Comparison of ENCODE assay signal across 20 cellular contexts in genomic region chr7:150413640-150414081, GRCh38. TPM values are rescaled to one million over a fixed set of nuclear protein-coding genes. Genes with fewer than 3 reads are reported as not detected.
DNase-seq lines count a peak whose midpoint lies in the region; ATAC-seq, FAIRE-seq and TF ChIP-seq lines count a peak whose summit lies in the region.
"Had no signal": no experiment of that assay in that cellular context is flagged by ENCODE, and none has a peak within 500 bp of the region (broad histone marks: within the 10 kb centered on the region; RNA-seq: fewer than 3 reads in every experiment).

No MANE protein-coding gene starts in this region.

- H3K18ac ChIP-seq in H1 (ENCODE audit: extremely low read depth, low read length) (0 out of 2 replicates have a peak overlapping the region, but pooled peaks have one; percentile 9), trophoblast cell (ENCODE audit: low read length) (no peak overlapping the region)

- H3K9me3 ChIP-seq in H1 (ENCODE audit: insufficient read depth in 2 of 2, low read depth in 1 of 2, low read length in 1 of 2): no peaks in the 10 kb centered on the region
- no peaks in the 10 kb centered on the region for H3K9me3 ChIP-seq in trophoblast cell (ENCODE audit: insufficient read depth, low read depth, low read length)
- H3K9me3 ChIP-seq in transverse colon: no peaks in the 10 kb centered on the region
- H3K9me3 ChIP-seq: body of pancreas, suprapubic skin, vagina had no signal

- POLR2A ChIA-PET in H1 (lab: Charles Lee; ENCODE audit: partially characterized antibody): interaction anchor here (1.7 to 14.9 kb wide), 4 partner anchors 16 to 44 kb away, joined by 5 to 164 read pairs (median 15); partner anchors contain the start of gene REPIN1

- peaks cover 0 to 1% of the 10 kb centered on the region in 2 experiments; a peak in 1 of 4 replicates for H3K79me2 ChIP-seq in H1 (ENCODE audit: control insufficient read depth in 1 of 2, insufficient read depth in 2 of 2, low read length in 2 of 2)
- H3K79me2 ChIP-seq in trophoblast cell (ENCODE audit: control insufficient read depth, insufficient read depth, low read length, poor library complexity): no peaks in the 10 kb centered on the region

- intact Hi-C loops in transverse colon (cut with DNase I; ENCODE audit: low total_unique reads): no loop called here

- H2BK20ac ChIP-seq in H1 (ENCODE audit: low read length): no peak overlapping the region

- in situ Hi-C loops in transverse colon (cut with MboI; ENCODE audit: low pct_ligation_motif_present in 1 of 4, low pct_unique_long_range_greater_than_20kb in 1 of 4, low sequenced_read_pairs in 3 of 4): loop anchor here in 3 of 4 donors (25.0 kb wide), 1 partner anchor 101 kb away; the partner anchor contains the start of genes ACTR3C (in 3 of the 3) and LRRC61 (in 3 of the 3)

- DNase-seq in ELR (ENCODE audit: low read depth) (peak; percentile 22), RCC 7860 (ENCODE audit: low spot score) (peak; percentile 18), H1 (ENCODE audit: low read depth in 1 of 2, low spot score in 2 of 2) (no peak), trophoblast cell (no peak), HT-29 (ENCODE audit: low spot score) (no peak), transverse colon (no peak)
- DNase-seq: activated naive CD8-positive, alpha-beta T cell treated with anti-CD3 and anti-CD28 coated beads for 36 hours; CD4-positive, CD25-positive, alpha-beta regulatory T cell; Kasumi-1; left cardiac atrium; NCI-H1092; NCI-H187 treated with DMSO at 0.1 percent for 48 hours; WERI-Rb-1 had no signal

- peaks cover 4 to 30% (median 9%) of the 10 kb centered on the region in 4 experiments; a peak in 7 of 8 replicates for H3K36me3 ChIP-seq in H1 (ENCODE audit: control insufficient read depth in 2 of 4, insufficient read depth in 4 of 4, low read length in 3 of 4)
- H3K36me3 ChIP-seq in trophoblast cell (ENCODE audit: control insufficient read depth in 1 of 2, insufficient read depth in 2 of 2, low read length in 2 of 2): peaks cover 29 to 35% of the 10 kb centered on the region in 2 experiments
- no peaks in the 10 kb centered on the region for H3K36me3 ChIP-seq in transverse colon
- H3K36me3 ChIP-seq: vagina had no signal

- no peaks in the 10 kb centered on the region for H3K23me2 ChIP-seq in H1 (ENCODE audit: low read depth, low read length)

- TF ChIP-seq CTCF in H1 (IDR thresholded peaks at IDR 0.05; ENCODE audit: control extremely low read depth in 1 of 3, insufficient read depth in 1 of 3, low read depth in 1 of 3, low read length in 3 of 3): no peak
- no peak for TF ChIP-seq CTCF in transverse colon (IDR thresholded peaks at IDR 0.05)

- TF ChIP-seq POLR2A in H1 (IDR thresholded peaks at IDR 0.05; ENCODE audit: control extremely low read depth in 1 of 2, low read depth in 2 of 2, low read length in 2 of 2) (no peak), transverse colon (IDR thresholded peaks at IDR 0.05) (no peak)

- H3K14ac ChIP-seq in H1 (ENCODE audit: insufficient read length) (no peak overlapping the region), trophoblast cell (ENCODE audit: low read length) (peak overlapping the region; percentile 3)

- H3K4me3 ChIP-seq in H1 (ENCODE audit: extremely low read depth in 1 of 4, insufficient read depth in 2 of 4, low read depth in 3 of 4, low read length in 4 of 4) (no peak overlapping the region), trophoblast cell (ENCODE audit: low read depth, low read length) (no peak overlapping the region), transverse colon (no peak overlapping the region)
- H3K4me3 ChIP-seq: body of pancreas, suprapubic skin, vagina had no signal

- H4K5ac ChIP-seq in H1 (ENCODE audit: insufficient read length, low read depth, low read length): no peak overlapping the region

- no peaks in the 10 kb centered on the region for H3K79me1 ChIP-seq in H1 (ENCODE audit: low read depth, low read length)
- H3K79me1 ChIP-seq in trophoblast cell (ENCODE audit: low read length): peaks cover 2% of the 10 kb centered on the region

- H2BK120ac ChIP-seq in H1 (replicated peaks; ENCODE audit: low read depth, low read length) (no peak overlapping the region), trophoblast cell (ENCODE audit: insufficient read depth, low read length, poor library complexity) (no peak overlapping the region)

- H4K8ac ChIP-seq in H1 (ENCODE audit: extremely low read depth, insufficient read depth, low read length): no peak overlapping the region
- H4K8ac ChIP-seq in trophoblast cell (ENCODE audit: low read depth, low read length): no peak overlapping the region

- TF ChIP-seq EP300 in H1 (IDR thresholded peaks at IDR 0.05; ENCODE audit: borderline replicate concordance in 1 of 2, low read depth in 2 of 2, low read length in 2 of 2) (no peak), transverse colon (IDR thresholded peaks at IDR 0.05; ENCODE audit: low read depth) (no peak)

- CTCF ChIA-PET in H1 (lab: Charles Lee; ENCODE audit: partially characterized antibody): interaction anchor here (1.3 to 2.2 kb wide), 3 partner anchors 15 to 67 kb away, joined by 3 to 5 read pairs (median 3); no protein-coding TSS in a partner anchor

- H3K27ac ChIP-seq in H1 (ENCODE audit: low read depth, low read length) (no peak overlapping the region), trophoblast cell (ENCODE audit: low read depth, low read length) (no peak overlapping the region), transverse colon (no peak overlapping the region)
- H3K27ac ChIP-seq: body of pancreas, suprapubic skin, vagina, WERI-Rb-1 had no signal

- no peak overlapping the region for H3K4me2 ChIP-seq in H1 (ENCODE audit: insufficient read depth in 1 of 2, low read depth in 2 of 2, low read length in 2 of 2)
- H3K4me2 ChIP-seq in trophoblast cell (ENCODE audit: low read length): no peak overlapping the region

- 92% methylated on average over 10 of the region's 11 CpGs; no CpG with 5 or more reads in 1 of the 2 experiments for WGBS in H1 (ENCODE audit: extremely low coverage in 1 of 2, insufficient coverage in 1 of 2, insufficient read length in 1 of 2, insufficient replicate concordance in 2 of 2, low coverage in 1 of 2, low lambda C conversion rate in 2 of 2, missing lambda C conversion rate in 1 of 2), 2 experiments
- WGBS in trophoblast cell (ENCODE audit: extremely low coverage, insufficient coverage, insufficient read length): no CpG with 5 or more reads among the region's 11 CpGs
- 40 to 88% methylated on average over 1 to 9 of the region's 11 CpGs for WGBS in transverse colon (ENCODE audit: low coverage in 1 of 2), 2 donors

- H2BK12ac ChIP-seq in H1 (ENCODE audit: low read depth, low read length) (no peak overlapping the region), trophoblast cell (ENCODE audit: low read length) (no peak overlapping the region)

- no peak for FAIRE-seq in RCC 7860 (lab: Jason Lieb, UNC)
- FAIRE-seq in H1 (lab: Jason Lieb, UNC): no peak
- FAIRE-seq: HTR-8/SVneo had no signal

- H3K4me1 ChIP-seq in H1 (replicated peaks in 1 of 4; ENCODE audit: control insufficient read depth in 3 of 4, insufficient read depth in 4 of 4, low read length in 3 of 4) (no peaks in the 10 kb centered on the region; a peak in 1 of 7 replicates), trophoblast cell (ENCODE audit: control insufficient read depth in 1 of 2, insufficient read depth in 2 of 2, low read length in 2 of 2) (peaks cover 16 to 18% of the 10 kb centered on the region in 2 experiments), transverse colon (no peaks in the 10 kb centered on the region)
- H3K4me1 ChIP-seq: body of pancreas, vagina had no signal

- H3K56ac ChIP-seq in H1 (replicated peaks; ENCODE audit: insufficient read length, low read depth, low read length): no peak overlapping the region

- H2AFZ ChIP-seq in H1 (ENCODE audit: low read length): no peak overlapping the region
- H2AFZ ChIP-seq in trophoblast cell (ENCODE audit: insufficient read depth, low read length, poor library complexity): no peak overlapping the region

- H3K4ac ChIP-seq in H1 (replicated peaks; ENCODE audit: insufficient read length, low read depth, low read length): no peak overlapping the region
- H3K4ac ChIP-seq in trophoblast cell (ENCODE audit: low read depth, low read length): no peak overlapping the region

- H2BK5ac ChIP-seq in H1 (ENCODE audit: low read depth, low read length) (no peak overlapping the region), trophoblast cell (ENCODE audit: low read depth, low read length, poor library complexity) (no peak overlapping the region)

- ATAC-seq in HG02623 (IDR thresholded peaks at IDR 0.05; ENCODE audit: unreplicated experiment): no peak
- ATAC-seq: body of pancreas, left cardiac atrium had no signal

- no peak overlapping the region for H3K9ac ChIP-seq in H1 (replicated peaks in 1 of 4; ENCODE audit: extremely low read depth in 1 of 4, low read depth in 3 of 4, low read length in 3 of 4)
- H3K9ac ChIP-seq in trophoblast cell (ENCODE audit: low read length): no peak overlapping the region

- H4K91ac ChIP-seq in H1 (replicated peaks; ENCODE audit: insufficient read length, low read length) (no peak overlapping the region), trophoblast cell (ENCODE audit: low read depth, low read length) (peak overlapping the region; percentile 2)

- H3K23ac ChIP-seq in H1 (ENCODE audit: insufficient read length) (no peak overlapping the region), trophoblast cell (ENCODE audit: low read length) (no peak overlapping the region)

- TF ChIP-seq RAD21 in H1 (IDR thresholded peaks at IDR 0.05 in 1 of 2, conservative IDR thresholded peaks at IDR 0.05 in 1 of 2; ENCODE audit: low read depth in 2 of 2, low read length in 2 of 2): no peak

- H4K20me1 ChIP-seq in H1 (replicated peaks in 1 of 2; ENCODE audit: control insufficient read depth in 1 of 2, insufficient read depth in 2 of 2, low read length in 2 of 2): peaks cover 0 to 3% of the 10 kb centered on the region in 2 experiments

- H4K12ac ChIP-seq in trophoblast cell (ENCODE audit: low read depth, low read length): no peak overlapping the region

- H3K27me3 ChIP-seq in H1 (replicated peaks in 1 of 4; ENCODE audit: control insufficient read depth in 3 of 4, extremely low read depth in 1 of 4, insufficient read depth in 3 of 4, low read length in 3 of 4) (no peaks in the 10 kb centered on the region), trophoblast cell (ENCODE audit: insufficient read depth, low read length) (no peaks in the 10 kb centered on the region), transverse colon (no peaks in the 10 kb centered on the region)
- H3K27me3 ChIP-seq: body of pancreas, suprapubic skin, vagina had no signal

- no peak overlapping the region for H2BK15ac ChIP-seq in H1 (ENCODE audit: low read length)

- H2AK5ac ChIP-seq in H1 (ENCODE audit: low read depth, low read length) (no peak overlapping the region; the same call in 1 of the 2 replicates), trophoblast cell (ENCODE audit: low read length) (no peak overlapping the region)

RNA-seq across cellular contexts. Expression of gene ZNF775, which starts 34.5 kb away (rescaled TPM):
- 21.5 and 24.9 TPM in 2 replicates for total RNA-seq in H1 (2021; fragmentation: NEBNext Ultra II Directional; extraction: Animal tissue kit (Norgen Biotek cat#: 25700))
- polyA plus RNA-seq in H1 (2011; rRNA removed): 13.6 and 22.5 TPM in 2 replicates
- 23.8 TPM for polyA plus RNA-seq in H1 (2011; cell fraction: cytosol; rRNA removed)
- 26.9 TPM for polyA plus RNA-seq in H1 (2011; cell fraction: nucleus; rRNA removed)
- polyA plus RNA-seq in H1 (2012, experiment 1 of 2): 12.3 to 21.8 TPM (median 20.3 TPM) in 4 replicates
- polyA plus RNA-seq in H1 (2012, experiment 2 of 2): 13.0 TPM
- polyA plus RNA-seq in H1 (2013, experiment 1 of 2): 9.1 TPM
- 8.5 TPM for polyA plus RNA-seq in H1 (2013, experiment 2 of 2)
- polyA minus RNA-seq in H1 (2011; rRNA and poly(A)+ RNA removed): 2.5 and 2.9 TPM in 2 replicates
- polyA minus RNA-seq in H1 (2011; cell fraction: cytosol; rRNA and poly(A)+ RNA removed): 21.4 TPM
- 15.7 TPM for polyA minus RNA-seq in H1 (2011; cell fraction: nucleus; rRNA and poly(A)+ RNA removed)
- polyA plus RNA-seq in trophoblast cell (2013): 7.7 TPM in 2 replicates
- 9.9 and 10.7 TPM in 2 replicates for total RNA-seq in HT-29 (2014; rRNA removed; shearing (Covaris generic))
- 10 to 100 TPM in 3 of 4 donors, 1 to 10 TPM in 1; 8.9 to 75.2 (median 15.2) TPM for total RNA-seq in transverse colon

RNA-seq across cellular contexts. Expression of gene GIMAP8, which starts 36.8 kb away (rescaled TPM):
- total RNA-seq in H1 (2021; fragmentation: NEBNext Ultra II Directional; extraction: Animal tissue kit (Norgen Biotek cat#: 25700)): not detected in 2 replicates
- not detected in 2 replicates for polyA plus RNA-seq in H1 (2011; rRNA removed)
- polyA plus RNA-seq in H1 (2011; cell fraction: cytosol; rRNA removed): not detected
- not detected for polyA plus RNA-seq in H1 (2011; cell fraction: nucleus; rRNA removed)
- polyA plus RNA-seq in H1 (2012, experiment 1 of 2): not detected in 4 replicates
- polyA plus RNA-seq in H1 (2012, experiment 2 of 2): not detected
- not detected for polyA plus RNA-seq in H1 (2013, experiment 1 of 2)
- polyA plus RNA-seq in H1 (2013, experiment 2 of 2): 0.02 TPM
- not detected in 2 replicates for polyA minus RNA-seq in H1 (2011; rRNA and poly(A)+ RNA removed)
- polyA minus RNA-seq in H1 (2011; cell fraction: cytosol; rRNA and poly(A)+ RNA removed): not detected
- 0.20 TPM for polyA minus RNA-seq in H1 (2011; cell fraction: nucleus; rRNA and poly(A)+ RNA removed)
- 0.01 and 0.03 TPM in 2 replicates for polyA plus RNA-seq in trophoblast cell (2013)
- not detected in 2 replicates for total RNA-seq in HT-29 (2014; rRNA removed; shearing (Covaris generic))
- total RNA-seq in transverse colon: 1 to 10 TPM; 1.5 to 4.3 (median 2.9) TPM
- total RNA-seq: epithelial cell of proximal tubule, G401 had no signal

RNA-seq across cellular contexts. Expression of gene REPIN1, which starts 45.0 kb away (rescaled TPM):
- total RNA-seq in H1 (2021; fragmentation: NEBNext Ultra II Directional; extraction: Animal tissue kit (Norgen Biotek cat#: 25700)): 125 and 130 TPM in 2 replicates
- polyA plus RNA-seq in H1 (2011; rRNA removed): 98.6 and 147 TPM in 2 replicates
- 110 TPM for polyA plus RNA-seq in H1 (2011; cell fraction: cytosol; rRNA removed)
- 159 TPM for polyA plus RNA-seq in H1 (2011; cell fraction: nucleus; rRNA removed)
- 81.6 to 105 TPM (median 96.5 TPM) in 4 replicates for polyA plus RNA-seq in H1 (2012, experiment 1 of 2)
- polyA plus RNA-seq in H1 (2012, experiment 2 of 2): 86.7 TPM
- 78.2 TPM for polyA plus RNA-seq in H1 (2013, experiment 1 of 2)
- 74.4 TPM for polyA plus RNA-seq in H1 (2013, experiment 2 of 2)
- polyA minus RNA-seq in H1 (2011; rRNA and poly(A)+ RNA removed): 39.8 and 47.5 TPM in 2 replicates
- polyA minus RNA-seq in H1 (2011; cell fraction: cytosol; rRNA and poly(A)+ RNA removed): 55.6 TPM
- 72.6 TPM for polyA minus RNA-seq in H1 (2011; cell fraction: nucleus; rRNA and poly(A)+ RNA removed)
- polyA plus RNA-seq in trophoblast cell (2013): 165 and 168 TPM in 2 replicates
- 420 and 443 TPM in 2 replicates for total RNA-seq in HT-29 (2014; rRNA removed; shearing (Covaris generic))
- total RNA-seq in transverse colon: 100 to 1,000 TPM; 182 to 414 (median 247) TPM

Comparison
In these comparisons a context has a peak if more than half of its experiments do, and no peak if none do; other contexts are left out.
1. DNase-seq: peak in ELR (single experiment) and RCC 7860 (single experiment); none in H1 (0 of 2), trophoblast cell (0 of 2), HT-29 (single experiment) and transverse colon (single experiment).